9 cellular contexts compared by ENCODE assay signal in the genomic region with DNA sequence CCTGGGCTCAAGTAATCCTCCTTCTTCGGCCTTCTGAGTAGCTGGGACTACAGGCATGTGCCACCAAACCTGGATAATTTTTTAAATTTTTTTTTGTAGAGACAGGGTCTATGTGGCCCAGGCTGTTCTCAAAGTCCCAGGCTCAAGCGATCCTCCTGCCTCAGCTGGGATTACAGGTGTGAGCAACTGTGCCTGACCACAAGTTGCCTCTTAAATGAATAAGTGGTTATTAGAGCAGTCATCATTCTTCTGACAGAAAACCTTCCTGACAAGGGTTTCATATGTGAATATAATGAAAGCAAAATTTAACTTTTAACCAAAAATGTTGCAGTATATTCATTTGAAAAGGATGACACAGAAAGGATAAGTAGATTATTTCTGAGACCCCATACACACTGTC.
DNase-seq lines count a peak whose midpoint lies in the region; ATAC-seq and TF ChIP-seq lines count a peak whose summit lies in the region.
"Had no signal": no experiment of that assay in that cellular context is flagged by ENCODE, and none has a peak within 500 bp of the region (broad histone marks: within the 10 kb centered on the region; RNA-seq: fewer than 3 reads in every experiment).

No MANE protein-coding gene starts in this region.

- ATAC-seq in GM18520 (IDR thresholded peaks at IDR 0.05; ENCODE audit: unreplicated experiment) (peak; percentile 85), GM21360 (IDR thresholded peaks at IDR 0.05; ENCODE audit: unreplicated experiment) (peak; percentile 93), HG02885 (IDR thresholded peaks at IDR 0.05; ENCODE audit: poor library complexity, unreplicated experiment) (peak; percentile 91), HG03469 (IDR thresholded peaks at IDR 0.05; ENCODE audit: unreplicated experiment) (peak; percentile 87), omental fat pad (ENCODE audit: low FRiP score) (no peak)

- no peak for TF ChIP-seq CTCF in omental fat pad (IDR thresholded peaks at IDR 0.05)

- DNase-seq in activated effector memory CD4-positive, alpha-beta T cell treated with anti-CD3 and anti-CD28 coated beads, Interleukin-2, amount 50 U/mL, for 16 hours, result no peak
- DNase-seq in omental fat pad (ENCODE audit: low spot score) (no peak), kidney tubule cell (ENCODE audit: low spot score) (no peak), HPDE6-E6E7 (ENCODE audit: extremely low spot score) (no peak)
- DNase-seq: ovary had no signal
